Comparison of ENCODE assay signal across 8 cellular contexts in the genomic region with DNA sequence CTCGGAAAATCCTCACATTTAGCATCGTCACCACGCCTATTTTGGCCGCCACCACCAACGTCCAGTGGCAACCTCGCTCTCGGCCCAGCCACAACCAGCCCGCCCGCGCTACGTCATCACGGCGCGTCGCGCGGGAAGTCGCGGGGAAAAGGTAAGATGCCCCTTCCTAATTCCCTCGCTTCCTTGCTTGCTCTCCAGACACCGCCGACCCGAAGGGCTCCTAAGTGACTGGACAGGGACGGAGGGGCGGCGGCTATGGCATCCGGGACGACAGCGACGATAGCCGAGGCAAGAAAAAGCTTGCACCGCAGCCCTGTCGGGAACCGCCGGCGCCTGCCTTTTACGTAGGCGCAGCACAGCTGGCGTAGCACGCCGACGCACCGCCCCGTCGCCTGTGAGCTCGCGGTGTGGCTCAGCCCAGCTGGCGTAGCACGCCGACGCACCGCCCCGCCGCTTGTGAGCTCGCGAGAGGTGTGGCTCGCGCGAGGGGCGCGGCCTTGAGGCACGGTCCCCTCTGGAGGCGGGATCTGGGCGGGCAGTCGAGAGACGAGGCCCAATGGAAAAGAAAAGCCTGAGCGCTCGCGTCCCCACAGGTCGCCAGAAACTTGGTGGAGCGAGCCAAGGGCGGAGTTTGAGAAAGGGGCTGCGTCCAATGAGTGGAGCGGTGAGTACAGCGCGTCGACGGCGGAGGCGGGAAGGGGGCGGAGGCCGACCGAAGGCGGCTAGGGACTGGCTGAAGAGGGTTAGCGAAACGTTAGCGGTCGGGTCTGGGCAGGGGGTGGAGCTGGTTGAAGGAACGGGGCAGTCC. TPM values are rescaled to one million over a fixed set of nuclear protein-coding genes. Genes with fewer than 3 reads are reported as not detected.
DNase-seq lines count a peak whose midpoint lies in the region; ATAC-seq and TF ChIP-seq lines count a peak whose summit lies in the region.

A gene (plus strand): TSS at position 787 of the 808 bp plus-strand sequence. CDS start 626 bp downstream, outside the sequence.

- peak within 1 kb of the TSS; percentile 96 for H3K4me3 Mint-ChIP-seq in natural killer cell

- peaks cover 0 to 6% of the 10 kb centered on the region in 2 donors for H3K27me3 Mint-ChIP-seq in natural killer cell (ENCODE audit: low read depth in 2 of 2)

- DNase-seq in EH (ENCODE audit: low read depth) (peak; percentile 99), H4 (ENCODE audit: low spot score) (peak; percentile 98), LoVo (ENCODE audit: low spot score) (peak; percentile 92), fibroblast of mammary gland (ENCODE audit: low read depth) (peak; percentile 97), natural killer cell (peak; percentile 90)
- peak; percentile 91 for DNase-seq in activated T-helper 9 cell treated with anti-CD3 and anti-CD28 coated beads, Interleukin-2, amount 50 U/mL, for 16 hours (ENCODE audit: low read depth)
- DNase-seq in stimulated activated naive CD4-positive, alpha-beta T cell treated with Interleukin-2 at 50 U/mL for 16 hours (lab: John Stamatoyannopoulos, UW), result peak; percentile 96

- H3K4me1 Mint-ChIP-seq in natural killer cell, result peaks cover 0 to 21% of the 10 kb centered on the region in 2 donors

- peak; percentile 80 to 94 (median 81) for ATAC-seq in natural killer cell

- H3K36me3 Mint-ChIP-seq in natural killer cell, result no peaks in the 10 kb centered on the region

- peak within 1 kb of the TSS; percentile 74 for H3K4me3 ChIP-seq in fibroblast of mammary gland (ENCODE audit: control insufficient read depth, low read depth, low read length)

- H3K9me3 Mint-ChIP-seq in natural killer cell, result no peaks in the 10 kb centered on the region

- intact Hi-C loops in natural killer cell (cut with micrococcal nuclease), result loop anchor here (1.0 to 10.0 kb wide), 5 partner anchors 64 to 156 kb away; a partner anchor contains a TSS

- TF ChIP-seq POLR2A in Raji (IDR thresholded peaks at IDR 0.05; ENCODE audit: insufficient read depth, low read depth, low read length), result peak; percentile 77

- TF ChIP-seq CTCF in fibroblast of mammary gland (conservative IDR thresholded peaks at IDR 0.05; ENCODE audit: control insufficient read depth, insufficient read depth, low read depth, low read length), result no peak
- TF ChIP-seq CTCF in natural killer cell (IDR thresholded peaks at IDR 0.05), result no peak

- H3K27ac Mint-ChIP-seq in natural killer cell, result peak within 1 kb of the TSS; percentile 97 to 98

RNA-seq across cellular contexts. Expression of the gene that starts here (rescaled TPM):
- total RNA-seq in H4 (2014; rRNA removed; shearing (Covaris generic)), result 18.7 and 25.2 TPM in 2 replicates
- total RNA-seq in natural killer cell, result 100 to 1,000 TPM in 2 of 3 donors, 10 to 100 TPM in 1; 97.4 to 118 (median 101) TPM

Comparison
In these comparisons a context has a peak if more than half of its experiments do, and no peak if none do; other contexts are left out.
1. Peak in every context shown above with its lines: DNase-seq, ATAC-seq and H3K4me3 ChIP-seq.